ENCODE assay signal across 1 cellular context in genomic region chr2:241350878-241351639, GRCh38.
TF ChIP-seq lines count a peak whose summit lies in the region.

No MANE protein-coding gene starts in this region.

TF ChIP-seq in HepG2, 621 proteins besides CTCF, POLR2A, EP300 and RAD21 (continued from another document and continues in another):
- no peak; the same call in 1 of the 2 replicates for TF ChIP-seq AHDC1 (CRISPR knock-in tag; IDR thresholded peaks at IDR 0.05; ENCODE audit: borderline replicate concordance)
- TF ChIP-seq MXD4 (CRISPR knock-in tag; IDR thresholded peaks at IDR 0.05), result peak; percentile 25; the same call in 1 of the 2 replicates
- TF ChIP-seq SNRNP70 (IDR thresholded peaks at IDR 0.05; ENCODE audit: low read depth, low read length), result no peak
- no peak for TF ChIP-seq E2F5 (CRISPR knock-in tag; conservative IDR thresholded peaks at IDR 0.05)
- no peak for TF ChIP-seq ZNF543 (CRISPR knock-in tag; IDR thresholded peaks at IDR 0.05)
- TF ChIP-seq ZNF629 (CRISPR knock-in tag; conservative IDR thresholded peaks at IDR 0.05), result no peak
- TF ChIP-seq ZMYM4 (CRISPR knock-in tag; IDR thresholded peaks at IDR 0.05), result no peak; the same call in 1 of the 2 replicates
- no peak for TF ChIP-seq ZSCAN22 (CRISPR knock-in tag; IDR thresholded peaks at IDR 0.05)
- 0 out of 2 replicates have a peak, but pooled peaks have one; percentile 12 for TF ChIP-seq RERE (CRISPR knock-in tag; IDR thresholded peaks at IDR 0.05; ENCODE audit: low read depth)
- TF ChIP-seq KMT2B (CRISPR knock-in tag; IDR thresholded peaks at IDR 0.05), result no peak
- TF ChIP-seq ARNTL (CRISPR knock-in tag; IDR thresholded peaks at IDR 0.05), result peak; percentile 91
- TF ChIP-seq USF2 (IDR thresholded peaks at IDR 0.05; ENCODE audit: low read depth, low read length), result peak; percentile 88
- TF ChIP-seq USF2 (CRISPR knock-in tag; IDR thresholded peaks at IDR 0.05; ENCODE audit: borderline replicate concordance), result peak; percentile 88; the same call in 1 of the 2 replicates
- TF ChIP-seq TBL1XR1 (IDR thresholded peaks at IDR 0.05; ENCODE audit: borderline replicate concordance, low read length, partially characterized antibody), result no peak
- peak; percentile 60; the same call in 1 of the 2 replicates for TF ChIP-seq ZBTB38 (CRISPR knock-in tag; IDR thresholded peaks at IDR 0.05)
- TF ChIP-seq BHLHE40 (IDR thresholded peaks at IDR 0.05; ENCODE audit: low read length), result no peak
- TF ChIP-seq TARDBP (CRISPR knock-in tag; IDR thresholded peaks at IDR 0.05), result peak; percentile 68
- TF ChIP-seq NFRKB (IDR thresholded peaks at IDR 0.05), result no peak
- TF ChIP-seq ZBTB46 (CRISPR knock-in tag; IDR thresholded peaks at IDR 0.05; ENCODE audit: borderline replicate concordance), result no peak
- TF ChIP-seq ZNF446 (CRISPR knock-in tag; IDR thresholded peaks at IDR 0.05), result no peak
- no peak for TF ChIP-seq SP4 (CRISPR knock-in tag; IDR thresholded peaks at IDR 0.05)
- TF ChIP-seq MAFG (CRISPR knock-in tag; IDR thresholded peaks at IDR 0.05), result no peak
- TF ChIP-seq CERS6 (CRISPR knock-in tag; IDR thresholded peaks at IDR 0.05), result no peak
- no peak for TF ChIP-seq CSRNP2 (CRISPR knock-in tag; conservative IDR thresholded peaks at IDR 0.05; ENCODE audit: low read depth)
- TF ChIP-seq ZNF441 (CRISPR knock-in tag; IDR thresholded peaks at IDR 0.05; ENCODE audit: borderline replicate concordance), result no peak; the same call in 1 of the 2 replicates
- TF ChIP-seq PLSCR1 (CRISPR knock-in tag; IDR thresholded peaks at IDR 0.05; ENCODE audit: borderline replicate concordance), result no peak
- no peak; the same call in 1 of the 2 replicates for TF ChIP-seq MEF2D (CRISPR knock-in tag; IDR thresholded peaks at IDR 0.05)
- peak; percentile 85 for TF ChIP-seq HDAC2 (CRISPR knock-in tag; IDR thresholded peaks at IDR 0.05)
- TF ChIP-seq NR2F2 (IDR thresholded peaks at IDR 0.05; ENCODE audit: borderline replicate concordance, low read depth), result peak; percentile 30; the same call in 1 of the 2 replicates
- TF ChIP-seq SIN3B (IDR thresholded peaks at IDR 0.05; ENCODE audit: low read length), result no peak
- TF ChIP-seq ZNF766 (CRISPR knock-in tag; IDR thresholded peaks at IDR 0.05; ENCODE audit: borderline replicate concordance), result no peak
- no peak for TF ChIP-seq MTERF4 (CRISPR knock-in tag; IDR thresholded peaks at IDR 0.05)
- TF ChIP-seq HNRNPK (IDR thresholded peaks at IDR 0.05; ENCODE audit: low read depth, low read length, poor library complexity, severe bottlenecking), result no peak
- no peak for TF ChIP-seq ZNF362 (CRISPR knock-in tag; IDR thresholded peaks at IDR 0.05; ENCODE audit: borderline replicate concordance)
- TF ChIP-seq HNF4A (CRISPR knock-in tag; IDR thresholded peaks at IDR 0.05), result peak; percentile 73
- TF ChIP-seq REXO4 (CRISPR knock-in tag; IDR thresholded peaks at IDR 0.05; ENCODE audit: borderline replicate concordance), result no peak
- TF ChIP-seq RAD51 (IDR thresholded peaks at IDR 0.05; ENCODE audit: borderline replicate concordance), result peak; percentile 52
- no peak for TF ChIP-seq ZNF33A (CRISPR knock-in tag; IDR thresholded peaks at IDR 0.05; ENCODE audit: borderline replicate concordance)
- no peak; the same call in 1 of the 2 replicates for TF ChIP-seq THAP11 (CRISPR knock-in tag; IDR thresholded peaks at IDR 0.05)
- no peak; the same call in 1 of the 2 replicates for TF ChIP-seq ETV5 (CRISPR knock-in tag; IDR thresholded peaks at IDR 0.05; ENCODE audit: borderline replicate concordance)
